In the genomic region with DNA sequence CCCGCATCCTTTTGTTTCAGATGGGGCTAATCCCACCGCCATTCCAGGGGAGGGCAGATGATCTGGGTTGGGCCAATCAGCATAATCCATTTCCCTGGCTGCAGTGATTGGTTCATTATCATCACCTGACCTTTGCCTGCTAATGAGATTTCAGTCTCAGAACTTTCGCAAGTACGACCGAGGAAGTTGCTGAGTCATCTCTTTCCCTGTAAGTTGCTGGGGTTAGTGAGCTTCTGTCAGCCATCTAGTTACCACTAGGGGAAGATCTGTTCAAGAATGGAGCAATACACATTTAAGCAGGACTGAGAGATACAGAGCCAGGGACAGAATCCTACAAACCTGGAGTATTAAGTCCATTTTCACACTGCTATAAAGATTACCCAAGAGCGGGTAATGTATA, we compare ENCODE assay signal across 13 cellular contexts.
DNase-seq lines count a peak whose midpoint lies in the region; ATAC-seq and TF ChIP-seq lines count a peak whose summit lies in the region.
"Had no signal": no experiment of that assay in that cellular context is flagged by ENCODE, and none has a peak within 500 bp of the region (broad histone marks: within the 10 kb centered on the region; RNA-seq: fewer than 3 reads in every experiment).

No MANE protein-coding gene starts in this region.

- H3K36me3 ChIP-seq in HCT116 (ENCODE audit: control insufficient read depth in 1 of 2, insufficient read depth in 2 of 2, low read length in 2 of 2), result no peaks in the 10 kb centered on the region
- H3K36me3 ChIP-seq in hepatocyte (replicated peaks; ENCODE audit: insufficient read depth, low read depth), result no peaks in the 10 kb centered on the region
- H3K36me3 ChIP-seq: transverse colon had no signal

- H2AFZ ChIP-seq in HCT116 (ENCODE audit: low read depth, low read length, poor library complexity, severe bottlenecking) (no peak overlapping the region), hepatocyte (no peak overlapping the region)

- TF ChIP-seq CTCF in HCT116 (IDR thresholded peaks at IDR 0.05 in 2 of 3, conservative IDR thresholded peaks at IDR 0.05 in 1 of 3; ENCODE audit: borderline replicate concordance in 1 of 3, insufficient read depth in 1 of 3, low read depth in 2 of 3, low read length in 2 of 3) (peak in 1 of 3 experiments; percentile 20; a peak in 1 of 6 replicates), hepatocyte (IDR thresholded peaks at IDR 0.05; ENCODE audit: poor library complexity) (no peak)

- H3K27ac ChIP-seq in HCT116 (ENCODE audit: low read depth, low read length), result no peak overlapping the region
- H3K27ac ChIP-seq in hepatocyte, result no peak overlapping the region
- H3K27ac ChIP-seq: transverse colon had no signal

- 86% methylated on average over 6 of the region's 6 CpGs for WGBS in hepatocyte (ENCODE audit: low lambda C conversion rate, missing lambda C conversion rate)

- RAD21 ChIA-PET in HCT116 (lab: Charles Lee; ENCODE audit: low non-redundant PET in 1 of 2, low total read pairs in 2 of 2, uncharacterized antibody in 2 of 2, unreplicated experiment in 2 of 2), result no interaction called here

- TF ChIP-seq POLR2A in HCT116 (IDR thresholded peaks at IDR 0.05; ENCODE audit: borderline replicate concordance, extremely low read depth, insufficient read depth, insufficient read length), result no peak

- H3K79me2 ChIP-seq in HCT116 (ENCODE audit: insufficient read depth, low read length) (no peaks in the 10 kb centered on the region), hepatocyte (no peaks in the 10 kb centered on the region)

- no TSS peak for BruUV-seq in HCT116 (replicated peaks; lab: Mats Ljungman, UMichigan)

- no peak overlapping the region for H3K4me2 ChIP-seq in HCT116 (ENCODE audit: low read length)
- H3K4me2 ChIP-seq in hepatocyte, result no peak overlapping the region

- peak; percentile 3 for DNase-seq in CD1c-positive myeloid dendritic cell (ENCODE audit: extremely low spot score)
- DNase-seq in HCT116 (ENCODE audit: low read depth, low spot score), result peak; percentile 10
- DNase-seq in SK-MEL-5 (ENCODE audit: low read depth, low spot score), result peak; percentile 65
- DNase-seq in hepatocyte (ENCODE audit: low spot score), result peak; percentile 32
- no peak for DNase-seq in NCI-H526 treated with DMSO at 0.1 percent for 48 hours (lab: John Stamatoyannopoulos, UW)
- no peak for DNase-seq in 8988T
- DNase-seq in cerebellar cortex (ENCODE audit: low spot score), result no peak
- DNase-seq: activated gamma-delta T cell treated with Interleukin-2 at 50 U/mL for 16 hours, NCI-H1694, right cardiac atrium, transverse colon had no signal

- H3K9ac ChIP-seq in HCT116 (ENCODE audit: low read length), result no peak overlapping the region

- intact Hi-C loops in HCT116 (cut with micrococcal nuclease), result no loop called here

- H4K20me1 ChIP-seq in HCT116 (ENCODE audit: insufficient read depth) (no peaks in the 10 kb centered on the region), hepatocyte (ENCODE audit: insufficient read depth, poor library complexity, severe bottlenecking) (no peaks in the 10 kb centered on the region)

- ATAC-seq in HCT116 (peak; percentile 42), GM18858 (IDR thresholded peaks at IDR 0.05; ENCODE audit: unreplicated experiment) (no peak)
- ATAC-seq: Panc1, right cardiac atrium had no signal

- no peak for TF ChIP-seq RAD21 in HCT116 (IDR thresholded peaks at IDR 0.05; ENCODE audit: low read depth)

- H3K9me3 ChIP-seq in HCT116 (ENCODE audit: control insufficient read depth in 1 of 2, insufficient read depth in 1 of 2, low read depth in 1 of 2, low read length in 2 of 2) (no peaks in the 10 kb centered on the region), hepatocyte (ENCODE audit: low read depth) (no peaks in the 10 kb centered on the region)
- H3K9me3 ChIP-seq: transverse colon had no signal

- H3K27me3 ChIP-seq in HCT116 (ENCODE audit: insufficient read depth, low read length) (peaks cover 14% of the 10 kb centered on the region; the same call in 1 of the 2 replicates), hepatocyte (no peaks in the 10 kb centered on the region)
- H3K27me3 ChIP-seq: transverse colon had no signal

- in situ Hi-C loops in SK-MEL-5 (cut with HindIII; ENCODE audit: low pct_unique_long_range_greater_than_20kb, low sequenced_read_pairs), result no loop called here

- H3K4me1 ChIP-seq in HCT116 (ENCODE audit: control insufficient read depth in 1 of 2, insufficient read depth in 2 of 2, low read length in 2 of 2) (no peaks in the 10 kb centered on the region), hepatocyte (ENCODE audit: insufficient read depth) (no peaks in the 10 kb centered on the region)
- H3K4me1 ChIP-seq: transverse colon had no signal

- H3K9me2 ChIP-seq in HCT116 (ENCODE audit: insufficient read depth) (no peaks in the 10 kb centered on the region), hepatocyte (replicated peaks; ENCODE audit: insufficient read depth) (no peaks in the 10 kb centered on the region)

- CTCF ChIA-PET in HCT116 (lab: Charles Lee), result no interaction called here

- POLR2A ChIA-PET in HCT116 (lab: Charles Lee), result no interaction called here

- H3K4me3 ChIP-seq in HCT116 (replicated peaks in 1 of 2; ENCODE audit: low read depth in 1 of 2, low read length in 2 of 2) (no peak overlapping the region), hepatocyte (no peak overlapping the region)
- H3K4me3 ChIP-seq: transverse colon had no signal

TF ChIP-seq in HCT116, 20 proteins besides CTCF, POLR2A, EP300 and RAD21:
- TF ChIP-seq EZH2 (IDR thresholded peaks at IDR 0.05) (no peak), EZH2phosphoT487 (IDR thresholded peaks at IDR 0.05; ENCODE audit: borderline replicate concordance) (no peak), YY1 (IDR thresholded peaks at IDR 0.05; ENCODE audit: extremely low read depth, insufficient replicate concordance, low read depth, low read length) (no peak), POLR2AphosphoS5 (IDR thresholded peaks at IDR 0.05; ENCODE audit: low read depth, low read length) (no peak), TCF7L2 (IDR thresholded peaks at IDR 0.05; ENCODE audit: borderline replicate concordance, extremely low read depth, insufficient read depth, insufficient read length) (no peak), SIN3A (IDR thresholded peaks at IDR 0.05; ENCODE audit: low read depth) (no peak), CBX3 (IDR thresholded peaks at IDR 0.05; ENCODE audit: low read depth) (no peak), FOSL1 (IDR thresholded peaks at IDR 0.05; ENCODE audit: low read depth) (no peak), EGR1 (IDR thresholded peaks at IDR 0.05; ENCODE audit: low read depth) (no peak), SRF (IDR thresholded peaks at IDR 0.05; ENCODE audit: low read depth) (no peak), CEBPB (IDR thresholded peaks at IDR 0.05; ENCODE audit: low read depth) (no peak), SP1 (IDR thresholded peaks at IDR 0.05; ENCODE audit: low read depth) (no peak), ZNF274 (IDR thresholded peaks at IDR 0.05; ENCODE audit: low read depth, low read length) (no peak)
- TF ChIP-seq, protein P1, sequence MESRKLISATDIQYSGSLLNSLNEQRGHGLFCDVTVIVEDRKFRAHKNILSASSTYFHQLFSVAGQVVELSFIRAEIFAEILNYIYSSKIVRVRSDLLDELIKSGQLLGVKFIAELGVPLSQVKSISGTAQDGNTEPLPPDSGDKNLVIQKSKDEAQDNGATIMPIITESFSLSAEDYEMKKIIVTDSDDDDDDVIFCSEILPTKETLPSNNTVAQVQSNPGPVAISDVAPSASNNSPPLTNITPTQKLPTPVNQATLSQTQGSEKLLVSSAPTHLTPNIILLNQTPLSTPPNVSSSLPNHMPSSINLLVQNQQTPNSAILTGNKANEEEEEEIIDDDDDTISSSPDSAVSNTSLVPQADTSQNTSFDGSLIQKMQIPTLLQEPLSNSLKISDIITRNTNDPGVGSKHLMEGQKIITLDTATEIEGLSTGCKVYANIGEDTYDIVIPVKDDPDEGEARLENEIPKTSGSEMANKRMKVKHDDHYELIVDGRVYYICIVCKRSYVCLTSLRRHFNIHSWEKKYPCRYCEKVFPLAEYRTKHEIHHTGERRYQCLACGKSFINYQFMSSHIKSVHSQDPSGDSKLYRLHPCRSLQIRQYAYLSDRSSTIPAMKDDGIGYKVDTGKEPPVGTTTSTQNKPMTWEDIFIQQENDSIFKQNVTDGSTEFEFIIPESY (IDR thresholded peaks at IDR 0.05; ENCODE audit: extremely low read depth, insufficient replicate concordance, low read length), result no peak
- TF ChIP-seq, protein P2, sequence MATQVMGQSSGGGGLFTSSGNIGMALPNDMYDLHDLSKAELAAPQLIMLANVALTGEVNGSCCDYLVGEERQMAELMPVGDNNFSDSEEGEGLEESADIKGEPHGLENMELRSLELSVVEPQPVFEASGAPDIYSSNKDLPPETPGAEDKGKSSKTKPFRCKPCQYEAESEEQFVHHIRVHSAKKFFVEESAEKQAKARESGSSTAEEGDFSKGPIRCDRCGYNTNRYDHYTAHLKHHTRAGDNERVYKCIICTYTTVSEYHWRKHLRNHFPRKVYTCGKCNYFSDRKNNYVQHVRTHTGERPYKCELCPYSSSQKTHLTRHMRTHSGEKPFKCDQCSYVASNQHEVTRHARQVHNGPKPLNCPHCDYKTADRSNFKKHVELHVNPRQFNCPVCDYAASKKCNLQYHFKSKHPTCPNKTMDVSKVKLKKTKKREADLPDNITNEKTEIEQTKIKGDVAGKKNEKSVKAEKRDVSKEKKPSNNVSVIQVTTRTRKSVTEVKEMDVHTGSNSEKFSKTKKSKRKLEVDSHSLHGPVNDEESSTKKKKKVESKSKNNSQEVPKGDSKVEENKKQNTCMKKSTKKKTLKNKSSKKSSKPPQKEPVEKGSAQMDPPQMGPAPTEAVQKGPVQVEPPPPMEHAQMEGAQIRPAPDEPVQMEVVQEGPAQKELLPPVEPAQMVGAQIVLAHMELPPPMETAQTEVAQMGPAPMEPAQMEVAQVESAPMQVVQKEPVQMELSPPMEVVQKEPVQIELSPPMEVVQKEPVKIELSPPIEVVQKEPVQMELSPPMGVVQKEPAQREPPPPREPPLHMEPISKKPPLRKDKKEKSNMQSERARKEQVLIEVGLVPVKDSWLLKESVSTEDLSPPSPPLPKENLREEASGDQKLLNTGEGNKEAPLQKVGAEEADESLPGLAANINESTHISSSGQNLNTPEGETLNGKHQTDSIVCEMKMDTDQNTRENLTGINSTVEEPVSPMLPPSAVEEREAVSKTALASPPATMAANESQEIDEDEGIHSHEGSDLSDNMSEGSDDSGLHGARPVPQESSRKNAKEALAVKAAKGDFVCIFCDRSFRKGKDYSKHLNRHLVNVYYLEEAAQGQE (IDR thresholded peaks at IDR 0.05; ENCODE audit: low read depth), result no peak
- TF ChIP-seq, protein P3, sequence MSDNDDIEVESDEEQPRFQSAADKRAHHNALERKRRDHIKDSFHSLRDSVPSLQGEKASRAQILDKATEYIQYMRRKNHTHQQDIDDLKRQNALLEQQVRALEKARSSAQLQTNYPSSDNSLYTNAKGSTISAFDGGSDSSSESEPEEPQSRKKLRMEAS (IDR thresholded peaks at IDR 0.05), result no peak

Comparison
In these comparisons a context has a peak if more than half of its experiments do, and no peak if none do; other contexts are left out.
1. DNase-seq: peak in CD1c-positive myeloid dendritic cell (single experiment), HCT116 (single experiment), SK-MEL-5 (single experiment) and hepatocyte (single experiment); none in NCI-H526 treated with DMSO at 0.1 percent for 48 hours (single experiment), 8988T (single experiment) and cerebellar cortex (single experiment).